26 cellular contexts compared by ENCODE assay signal in the genomic region with DNA sequence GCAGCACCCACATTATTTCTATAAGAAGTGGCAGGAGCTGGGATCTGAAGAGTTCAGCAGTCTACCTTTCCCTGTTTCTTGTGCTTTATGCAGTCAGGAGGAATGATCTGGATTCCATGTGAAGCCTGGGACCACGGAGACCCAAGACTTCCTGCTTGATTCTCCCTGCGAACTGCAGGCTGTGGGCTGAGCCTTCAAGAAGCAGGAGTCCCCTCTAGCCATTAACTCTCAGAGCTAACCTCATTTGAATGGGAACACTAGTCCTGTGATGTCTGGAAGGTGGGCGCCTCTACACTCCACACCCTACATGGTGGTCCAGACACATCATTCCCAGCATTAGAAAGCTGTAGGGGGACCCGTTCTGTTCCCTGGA. TPM values are rescaled to one million over a fixed set of nuclear protein-coding genes. Genes with fewer than 3 reads are reported as not detected.
"Had no signal": no experiment of that assay in that cellular context is flagged by ENCODE, and none has a peak within 500 bp of the region (broad histone marks: within the 10 kb centered on the region; RNA-seq: fewer than 3 reads in every experiment).

No MANE protein-coding gene starts in this region.

- H3K9me3 ChIP-seq: SJCRH30 had no signal

- DNase-seq: activated B cell treated with CpG ODN at 0.5 μM for 24 hours; activated CD4-positive, alpha-beta T cell treated with anti-CD3 and anti-CD28 coated beads for 1 hour; activated CD4-positive, alpha-beta T cell treated with anti-CD3 and anti-CD28 coated beads, Interleukin-2, amount 10 ng/mL, durations not matched to agents 24 days and 14 days; activated CD4-positive, alpha-beta T cell treated with anti-CD3 and anti-CD28 coated beads, Interleukin-2, amount 50 U/mL, for 48 hours; activated CD8-positive, alpha-beta memory T cell treated with anti-CD3 and anti-CD28 coated beads, Interleukin-2, amount 10 ng/mL, durations not matched to agents 7 days and 5 days; activated gamma-delta T cell treated with Interleukin-2 at 50 U/mL for 16 hours; activated naive CD4-positive, alpha-beta T cell treated with anti-CD3 and anti-CD28 coated beads, Interleukin-2, amount 10 ng/mL, durations not matched to agents 7 days and 5 days; activated naive CD8-positive, alpha-beta T cell treated with anti-CD3 and anti-CD28 coated beads for 36 hours; activated T-cell treated with anti-CD3 and anti-CD28 coated beads, Interleukin-2, amount 50 U/mL, for 4 hours; brain microvascular endothelial cell; Karpas-422; MM.1S; NCI-H2029 treated with DMSO at 0.1 percent for 48 hours; NCI-H226; NCI-H526; NK-92 treated with Interleukin-12 subunit alpha and Interleukin-12 subunit beta, amount 100 ng/mL, for 24 hours; OCI-M1; RPMI8226; T-helper 17 cell; T-helper 9 cell had no signal

- H3K27ac ChIP-seq: brain microvascular endothelial cell, cardiac muscle cell, SJCRH30 had no signal

- H3K4me3 ChIP-seq: cardiac muscle cell, SJCRH30 had no signal

- H3K4me1 ChIP-seq: SJCRH30 had no signal

- H3K36me3 ChIP-seq: brain microvascular endothelial cell, cardiac muscle cell, SJCRH30 had no signal

- H3K27me3 ChIP-seq: brain microvascular endothelial cell, cardiac muscle cell, SJCRH30 had no signal

RNA-seq across cellular contexts. Expression of gene RBP3, which starts 0.9 kb away (rescaled TPM):
- total RNA-seq: activated B cell treated with CpG ODN at 0.5 μM for 24 hours; activated CD4-positive, alpha-beta T cell treated with anti-CD3 and anti-CD28 coated beads, Interleukin-2, amount 10 ng/mL, durations not matched to agents 24 days and 14 days; activated CD8-positive, alpha-beta memory T cell treated with anti-CD3 and anti-CD28 coated beads, Interleukin-2, amount 10 ng/mL, durations not matched to agents 7 days and 5 days; activated naive CD8-positive, alpha-beta T cell treated with anti-CD3 and anti-CD28 coated beads for 36 hours; activated T-cell treated with anti-CD3 and anti-CD28 coated beads, Interleukin-2, amount 50 U/mL, for 4 hours; cardiac muscle cell; cerebellum; NCI-H460; Right ventricle myocardium inferior; SJCRH30; T-helper 17 cell had no signal
- polyA plus RNA-seq: adipose tissue, cardiac muscle cell had no signal

RNA-seq across cellular contexts. Expression of gene GDF2, which starts 25.0 kb away (rescaled TPM):
- total RNA-seq: activated B cell treated with CpG ODN at 0.5 μM for 24 hours; activated CD4-positive, alpha-beta T cell treated with anti-CD3 and anti-CD28 coated beads, Interleukin-2, amount 10 ng/mL, durations not matched to agents 24 days and 14 days; activated CD8-positive, alpha-beta memory T cell treated with anti-CD3 and anti-CD28 coated beads, Interleukin-2, amount 10 ng/mL, durations not matched to agents 7 days and 5 days; activated naive CD8-positive, alpha-beta T cell treated with anti-CD3 and anti-CD28 coated beads for 36 hours; activated T-cell treated with anti-CD3 and anti-CD28 coated beads, Interleukin-2, amount 50 U/mL, for 4 hours; cerebellum; NCI-H460; Right ventricle myocardium inferior; SJCRH30; T-helper 17 cell had no signal
- polyA plus RNA-seq: adipose tissue had no signal

RNA-seq across cellular contexts. Expression of gene ZNF488, which starts 36.8 kb away (rescaled TPM):
- total RNA-seq: activated B cell treated with CpG ODN at 0.5 μM for 24 hours; activated CD4-positive, alpha-beta T cell treated with anti-CD3 and anti-CD28 coated beads, Interleukin-2, amount 10 ng/mL, durations not matched to agents 24 days and 14 days; NCI-H460; Right ventricle myocardium inferior; T-helper 17 cell had no signal

RNA-seq across cellular contexts. Expression of gene GDF10, which starts 47.3 kb away (rescaled TPM):
- total RNA-seq: activated B cell treated with CpG ODN at 0.5 μM for 24 hours, NCI-H460, SJCRH30 had no signal
